In genomic region chr6:135181333-135182119, GRCh38 we compare ENCODE assay signal across 8 cellular contexts. TPM values are rescaled to one million over a fixed set of nuclear protein-coding genes. Genes with fewer than 3 reads are reported as not detected.
DNase-seq lines count a peak whose midpoint lies in the region; ATAC-seq and TF ChIP-seq lines count a peak whose summit lies in the region.

No MANE protein-coding gene starts in this region.

- peaks cover 0 to 3% (median 0%) of the 10 kb centered on the region in 5 experiments for H3K9me3 Mint-ChIP-seq in brain

- H3K36me3 ChIP-seq in BLaER1 (peaks cover 45% of the 10 kb centered on the region), NT2/D1 (ENCODE audit: insufficient read depth, insufficient read length, low read length) (no peaks in the 10 kb centered on the region), left lung (no peaks in the 10 kb centered on the region), thoracic aorta (no peaks in the 10 kb centered on the region)

- H3K27ac ChIP-seq in BLaER1 (peak overlapping the region; percentile 99), left lung (no peak overlapping the region), thoracic aorta (no peak overlapping the region)

- H3K9ac ChIP-seq in BLaER1 (peak overlapping the region; percentile 99), NT2/D1 (ENCODE audit: insufficient read length, low read depth) (peak overlapping the region; percentile 79)

- H3K4me3 ChIP-seq in BLaER1: peak overlapping the region; percentile 99
- H3K4me3 ChIP-seq in NT2/D1 (ENCODE audit: insufficient read length, low read depth): peak overlapping the region; percentile 54
- H3K4me3 ChIP-seq in left lung: peak overlapping the region; percentile 36 to 55
- peak overlapping the region; percentile 80 for H3K4me3 ChIP-seq in thoracic aorta

- no peak for DNase-seq in NT2/D1 (ENCODE audit: low read depth, low spot score)
- peak in 1 of 2 donors; percentile 68 for DNase-seq in left lung
- no peak for DNase-seq in thoracic aorta (ENCODE audit: low spot score)
- DNase-seq in GF-D8 (lab: John Stamatoyannopoulos, UW): no peak
- no peak for DNase-seq in AG08395 (ENCODE audit: low spot score)

- peaks cover 50% of the 10 kb centered on the region for H3K4me1 ChIP-seq in BLaER1
- no peaks in the 10 kb centered on the region for H3K4me1 ChIP-seq in NT2/D1 (ENCODE audit: insufficient read depth, insufficient read length)
- H3K4me1 ChIP-seq in left lung: peaks cover 0 to 44% of the 10 kb centered on the region in 2 donors
- H3K4me1 ChIP-seq in thoracic aorta (ENCODE audit: control insufficient read depth in 1 of 2, low read depth in 2 of 2): peaks cover 11 to 27% of the 10 kb centered on the region in 2 donors

- H3K4me3 Mint-ChIP-seq in brain: peak overlapping the region; percentile 89 to 96 (median 92)

- no peaks in the 10 kb centered on the region for H3K36me3 Mint-ChIP-seq in brain

- peaks cover 22% of the 10 kb centered on the region for H3K4me1 Mint-ChIP-seq in brain

- peak overlapping the region; percentile 92 for H3K4me2 ChIP-seq in BLaER1

- ATAC-seq in GM21825 (IDR thresholded peaks at IDR 0.05; ENCODE audit: unreplicated experiment) (peak; percentile 4), left lung (no peak), thoracic aorta (ENCODE audit: insufficient number of reproducible peaks, low FRiP score, low read depth) (no peak)

- TF ChIP-seq CTCF in brain (conservative IDR thresholded peaks at IDR 0.05): no peak
- TF ChIP-seq CTCF in left lung (IDR thresholded peaks at IDR 0.05): no peak
- TF ChIP-seq CTCF in thoracic aorta (IDR thresholded peaks at IDR 0.05): no peak

- no peaks in the 10 kb centered on the region for H3K27me3 ChIP-seq in BLaER1
- H3K27me3 ChIP-seq in NT2/D1 (ENCODE audit: insufficient read depth, insufficient read length): peaks cover 45% of the 10 kb centered on the region
- peaks cover 22 to 45% of the 10 kb centered on the region in 2 donors for H3K27me3 ChIP-seq in left lung
- no peaks in the 10 kb centered on the region for H3K27me3 ChIP-seq in thoracic aorta (replicated peaks; ENCODE audit: insufficient read depth)

- intact Hi-C loops in left lung (cut with DNase I): no loop called here

- H3K27me3 Mint-ChIP-seq in brain: peaks cover 48% of the 10 kb centered on the region

- H3K9me3 ChIP-seq in BLaER1: no peaks in the 10 kb centered on the region; the same call in 1 of the 2 replicates
- H3K9me3 ChIP-seq in NT2/D1 (ENCODE audit: insufficient read depth, low read length): no peaks in the 10 kb centered on the region
- H3K9me3 ChIP-seq in left lung: no peaks in the 10 kb centered on the region
- H3K9me3 ChIP-seq in thoracic aorta: no peaks in the 10 kb centered on the region

- peak overlapping the region in 4 of 5 experiments; percentile 16 to 68 (median 43) for H3K27ac Mint-ChIP-seq in brain

- peaks cover 45% of the 10 kb centered on the region for H4K20me1 ChIP-seq in BLaER1

RNA-seq across cellular contexts. Expression of gene MYB, which starts 0.4 kb away (rescaled TPM):
- polyA plus RNA-seq in brain (ENCODE audit: insufficient read depth, low read depth, low replicate concordance): 4.8 TPM
- total RNA-seq in left lung: 1 to 10 TPM; 1.3 to 2.5 TPM
- total RNA-seq in thoracic aorta: not detected

Comparison
In these comparisons a context has a peak if more than half of its experiments do, and no peak if none do; other contexts are left out.
1. H3K4me3 ChIP-seq: peak in every context shown above with its lines; median percentile 99 in BLaER1; 80 in thoracic aorta; 54 in NT2/D1; 46 in left lung.